20 cellular contexts compared by ENCODE assay signal in genomic region chrY:21174694-21175463, GRCh38.
"Had no signal": no experiment of that assay in that cellular context is flagged by ENCODE, and none has a peak within 500 bp of the region (broad histone marks: within the 10 kb centered on the region; RNA-seq: fewer than 3 reads in every experiment).

No MANE protein-coding gene starts in this region.

- H3K27ac ChIP-seq: ascending aorta, esophagus squamous epithelium, heart right ventricle, left ventricle myocardium inferior, upper lobe of right lung had no signal

- H3K27ac Mint-ChIP-seq: memory B cell; natural killer cell treated with Interleukin-12 subunit alpha and Interleukin-12 subunit beta and Interleukin-15 and Interleukin-18, amount 100 ng/mL, for 72 hours had no signal

- ATAC-seq: heart right ventricle; natural killer cell treated with Interleukin-12 subunit alpha and Interleukin-12 subunit beta and Interleukin-15 and Interleukin-18, amount 100 ng/mL, for 72 hours; upper lobe of right lung had no signal

- H3K9me3 Mint-ChIP-seq: memory B cell; natural killer cell treated with Interleukin-12 subunit alpha and Interleukin-12 subunit beta and Interleukin-15 and Interleukin-18, amount 100 ng/mL, for 72 hours had no signal

- H3K36me3 ChIP-seq: ascending aorta, esophagus squamous epithelium, heart right ventricle, left ventricle myocardium inferior, upper lobe of right lung had no signal

- DNase-seq: activated CD4-positive, alpha-beta T cell treated with anti-CD3 and anti-CD28 coated beads, Interleukin-2, amount 50 U/mL, for 4 hours; activated CD4-positive, CD25-positive, alpha-beta regulatory T cell treated with anti-CD3 and anti-CD28 coated beads, Interleukin-2, amount 50 U/mL, for 72 hours; activated naive CD4-positive, alpha-beta T cell; cerebellar nuclear complex; cortex of kidney; effector CD4-positive, alpha-beta T cell; esophagus squamous epithelium; heart right ventricle; left ventricle myocardium inferior; nucleus accumbens; retina; stimulated activated CD4-positive, alpha-beta T cell treated with anti-CD3 and anti-CD28 coated beads, Interleukin-12 subunit alpha, Interleukin-12 subunit beta, amount 100 ng/mL, for 4 hours; stimulated activated CD4-positive, alpha-beta T cell treated with anti-CD3 and anti-CD28 coated beads, Interleukin-1b, Interleukin-23, amount 100 ng/mL, for 48 hours; stimulated activated CD8-positive, alpha-beta memory T cell treated with anti-CD3 and anti-CD28 coated beads, Interleukin-4, amount 100 ng/mL, for 48 hours; stimulated activated naive CD4-positive, alpha-beta T cell; T1000; upper lobe of right lung had no signal

- H3K4me1 ChIP-seq: ascending aorta, esophagus squamous epithelium, heart right ventricle, left ventricle myocardium inferior, upper lobe of right lung had no signal

- H3K27me3 Mint-ChIP-seq: memory B cell; natural killer cell treated with Interleukin-12 subunit alpha and Interleukin-12 subunit beta and Interleukin-15 and Interleukin-18, amount 100 ng/mL, for 72 hours had no signal

- H3K36me3 Mint-ChIP-seq: natural killer cell treated with Interleukin-12 subunit alpha and Interleukin-12 subunit beta and Interleukin-15 and Interleukin-18, amount 100 ng/mL, for 72 hours had no signal

- H3K9me3 ChIP-seq: ascending aorta, esophagus squamous epithelium, heart right ventricle, left ventricle myocardium inferior, upper lobe of right lung had no signal

- H3K27me3 ChIP-seq: ascending aorta, esophagus squamous epithelium, heart right ventricle, upper lobe of right lung had no signal

- H3K4me3 Mint-ChIP-seq: memory B cell; natural killer cell treated with Interleukin-12 subunit alpha and Interleukin-12 subunit beta and Interleukin-15 and Interleukin-18, amount 100 ng/mL, for 72 hours had no signal

- H3K4me3 ChIP-seq: ascending aorta, esophagus squamous epithelium, heart right ventricle, left ventricle myocardium inferior, upper lobe of right lung had no signal
